Comparison of ENCODE assay signal across 9 cellular contexts in genomic region chr9:91060520-91061343, GRCh38.
DNase-seq lines count a peak whose midpoint lies in the region; ATAC-seq and TF ChIP-seq lines count a peak whose summit lies in the region.
"Had no signal": no experiment of that assay in that cellular context is flagged by ENCODE, and none has a peak within 500 bp of the region (broad histone marks: within the 10 kb centered on the region; RNA-seq: fewer than 3 reads in every experiment).

No MANE protein-coding gene starts in this region.

- H3K4me1 Mint-ChIP-seq in activated naive CD8-positive, alpha-beta T cell (ENCODE audit: low read depth), result peaks cover 16% of the 10 kb centered on the region
- H3K4me1 Mint-ChIP-seq in activated naive CD8-positive, alpha-beta T cell treated with anti-CD3 and anti-CD28 coated beads for 36 hours, result peaks cover 10% of the 10 kb centered on the region
- peaks cover 50% of the 10 kb centered on the region for H3K4me1 Mint-ChIP-seq in activated T-helper 2 cell treated with anti-CD3 and anti-CD28 coated beads, Interferon-gamma antibody, Interleukin-2, Interleukin-4, amounts not matched to agents 10 μg/mL and 5 μg/mL and 100 μg/mL, durations not matched to agents 14 hours and 24 hours and 36 hours (ENCODE audit: low read depth)

- H3K27ac Mint-ChIP-seq in activated naive CD8-positive, alpha-beta T cell, result peak overlapping the region; percentile 36
- no peak overlapping the region for H3K27ac Mint-ChIP-seq in activated naive CD8-positive, alpha-beta T cell treated with anti-CD3 and anti-CD28 coated beads for 36 hours
- H3K27ac Mint-ChIP-seq in activated T-helper 2 cell treated with anti-CD3 and anti-CD28 coated beads, Interferon-gamma antibody, Interleukin-2, Interleukin-4, amounts not matched to agents 10 μg/mL and 5 μg/mL and 100 μg/mL, durations not matched to agents 14 hours and 24 hours and 36 hours, result peak overlapping the region; percentile 90

- ATAC-seq in left colon (peak; percentile 41), HG03442 (IDR thresholded peaks at IDR 0.05; ENCODE audit: unreplicated experiment) (no peak), GM21390 (IDR thresholded peaks at IDR 0.05; ENCODE audit: unreplicated experiment) (no peak)

- intact Hi-C loops in activated T-helper 2 cell treated with anti-CD3 and anti-CD28 coated beads, Interferon-gamma antibody, Interleukin-2, Interleukin-4, amounts not matched to agents 10 μg/mL and 5 μg/mL and 100 μg/mL, durations not matched to agents 14 hours and 24 hours and 36 hours (cut with micrococcal nuclease), result loop anchor here (1.0 kb wide), 1 partner anchor 11 kb away; no protein-coding TSS in a partner anchor
- intact Hi-C loops in left colon (cut with DNase I, micrococcal nuclease) (no loop called here), vagina (cut with DNase I) (loop anchor here (5.0 kb wide), 1 partner anchor 132 kb away; no protein-coding TSS in a partner anchor)

- no peaks in the 10 kb centered on the region for H3K36me3 ChIP-seq in vagina

- no peak overlapping the region for H3K4me3 ChIP-seq in vagina

- no peaks in the 10 kb centered on the region for H3K27me3 Mint-ChIP-seq in activated naive CD8-positive, alpha-beta T cell
- H3K27me3 Mint-ChIP-seq in activated naive CD8-positive, alpha-beta T cell treated with anti-CD3 and anti-CD28 coated beads for 36 hours, result peaks cover 20% of the 10 kb centered on the region
- H3K27me3 Mint-ChIP-seq in activated T-helper 2 cell treated with anti-CD3 and anti-CD28 coated beads, Interferon-gamma antibody, Interleukin-2, Interleukin-4, amounts not matched to agents 10 μg/mL and 5 μg/mL and 100 μg/mL, durations not matched to agents 14 hours and 24 hours and 36 hours (ENCODE audit: low read depth), result no peaks in the 10 kb centered on the region

- no peak overlapping the region for H3K4me3 Mint-ChIP-seq in activated naive CD8-positive, alpha-beta T cell
- H3K4me3 Mint-ChIP-seq in activated naive CD8-positive, alpha-beta T cell treated with anti-CD3 and anti-CD28 coated beads for 36 hours, result no peak overlapping the region
- H3K4me3 Mint-ChIP-seq in activated T-helper 2 cell treated with anti-CD3 and anti-CD28 coated beads, Interferon-gamma antibody, Interleukin-2, Interleukin-4, amounts not matched to agents 10 μg/mL and 5 μg/mL and 100 μg/mL, durations not matched to agents 14 hours and 24 hours and 36 hours (ENCODE audit: low read depth), result peak overlapping the region; percentile 34

- no peak for DNase-seq in activated naive CD8-positive, alpha-beta T cell treated with anti-CD3 and anti-CD28 coated beads for 36 hours
- no peak for DNase-seq in activated T-helper 2 cell treated with anti-CD3 and anti-CD28 coated beads, Interferon-gamma antibody, Interleukin-2, Interleukin-4, amounts not matched to agents 10 μg/mL and 5 μg/mL and 100 μg/mL, durations not matched to agents 14 hours and 24 hours and 36 hours (ENCODE audit: low spot score)
- DNase-seq in left colon, result no peak
- peak; percentile 25 to 95 for DNase-seq in vagina (ENCODE audit: extremely low spot score in 2 of 2)
- DNase-seq in RKO (ENCODE audit: low spot score), result no peak
- DNase-seq: occipital lobe had no signal

- H3K4me1 ChIP-seq in vagina, result peaks cover 32% of the 10 kb centered on the region

- no peaks in the 10 kb centered on the region for H3K36me3 Mint-ChIP-seq in activated naive CD8-positive, alpha-beta T cell
- H3K36me3 Mint-ChIP-seq in activated naive CD8-positive, alpha-beta T cell treated with anti-CD3 and anti-CD28 coated beads for 36 hours, result no peaks in the 10 kb centered on the region
- H3K36me3 Mint-ChIP-seq in activated T-helper 2 cell treated with anti-CD3 and anti-CD28 coated beads, Interferon-gamma antibody, Interleukin-2, Interleukin-4, amounts not matched to agents 10 μg/mL and 5 μg/mL and 100 μg/mL, durations not matched to agents 14 hours and 24 hours and 36 hours (ENCODE audit: low read depth), result peaks cover 31% of the 10 kb centered on the region

- H3K27me3 ChIP-seq in vagina, result no peaks in the 10 kb centered on the region

- no peak for TF ChIP-seq POLR2A in vagina (IDR thresholded peaks at IDR 0.05)

- H3K9me3 Mint-ChIP-seq in activated naive CD8-positive, alpha-beta T cell (ENCODE audit: low read depth), result no peaks in the 10 kb centered on the region
- H3K9me3 Mint-ChIP-seq in activated naive CD8-positive, alpha-beta T cell treated with anti-CD3 and anti-CD28 coated beads for 36 hours, result no peaks in the 10 kb centered on the region
- H3K9me3 Mint-ChIP-seq in activated T-helper 2 cell treated with anti-CD3 and anti-CD28 coated beads, Interferon-gamma antibody, Interleukin-2, Interleukin-4, amounts not matched to agents 10 μg/mL and 5 μg/mL and 100 μg/mL, durations not matched to agents 14 hours and 24 hours and 36 hours, result peaks cover 5% of the 10 kb centered on the region

- no peak for TF ChIP-seq CTCF in vagina (IDR thresholded peaks at IDR 0.05)

- H3K27ac ChIP-seq in vagina, result peak overlapping the region; percentile 70

- H3K9me3 ChIP-seq in vagina, result no peaks in the 10 kb centered on the region

Comparison
In these comparisons a context has a peak if more than half of its experiments do, and no peak if none do; other contexts are left out.
1. DNase-seq: peak in vagina (2 of 2); none in activated naive CD8-positive, alpha-beta T cell treated with anti-CD3 and anti-CD28 coated beads for 36 hours (single experiment), activated T-helper 2 cell treated with anti-CD3 and anti-CD28 coated beads, Interferon-gamma antibody, Interleukin-2, Interleukin-4, amounts not matched to agents 10 μg/mL and 5 μg/mL and 100 μg/mL, durations not matched to agents 14 hours and 24 hours and 36 hours (single experiment), left colon (0 of 2) and RKO (single experiment).
2. intact Hi-C loops: an anchor here in activated T-helper 2 cell treated with anti-CD3 and anti-CD28 coated beads, Interferon-gamma antibody, Interleukin-2, Interleukin-4, amounts not matched to agents 10 μg/mL and 5 μg/mL and 100 μg/mL, durations not matched to agents 14 hours and 24 hours and 36 hours (1.0 kb wide) and vagina (5.0 kb wide); none called in left colon.